In the genomic region with DNA sequence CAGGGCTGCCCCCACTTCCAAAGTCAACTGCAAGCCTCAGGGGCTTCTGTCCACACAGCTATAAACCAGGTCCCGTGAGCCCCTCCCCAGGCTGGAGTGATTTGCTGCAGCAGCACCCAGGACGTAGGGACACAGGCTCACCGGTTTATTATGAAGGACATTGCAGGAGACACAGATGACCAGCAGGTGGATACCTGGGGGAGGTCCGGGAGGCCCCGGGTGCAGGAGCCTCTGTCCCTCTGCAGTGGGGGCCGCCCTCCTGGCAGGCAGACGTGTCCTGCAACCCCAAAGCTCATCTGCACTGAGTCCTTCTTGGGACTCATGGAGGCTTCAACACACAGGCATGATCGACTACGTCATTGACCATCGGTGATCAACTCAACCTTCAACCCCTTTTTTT, we compare ENCODE assay signal across 18 cellular contexts. TPM values are rescaled to one million over a fixed set of nuclear protein-coding genes. Genes with fewer than 3 reads are reported as not detected.
A peak's percentile ranks its signal among the peaks of the same experiment; 100 is the strongest.
DNase-seq lines count a peak whose midpoint lies in the region; ATAC-seq, FAIRE-seq and TF ChIP-seq lines count a peak whose summit lies in the region.
"Had no signal": no experiment of that assay in that cellular context is flagged by ENCODE, and none has a peak within 500 bp of the region (broad histone marks: within the 10 kb centered on the region; RNA-seq: fewer than 3 reads in every experiment).

No MANE protein-coding gene starts in this region.

- H3K9me3 Mint-ChIP-seq in Calu3 (ENCODE audit: low read depth, unreplicated experiment) (no peaks in the 10 kb centered on the region), endodermal cell (no peaks in the 10 kb centered on the region)
- no peaks in the 10 kb centered on the region for H3K9me3 Mint-ChIP-seq in T-helper 2 cell treated with Interferon-gamma antibody and Interleukin-4, amounts not matched to agents 5 μg/mL and 100 μg/mL, for 36 hours
- H3K9me3 Mint-ChIP-seq: CD4-positive, CD25-positive, alpha-beta regulatory T cell; GM23338; IgD-negative memory B cell had no signal

- TF ChIP-seq CTCF in BE2C (IDR thresholded peaks at IDR 0.05; ENCODE audit: low read depth, low read length) (0 out of 2 replicates have a peak, but pooled peaks have one; percentile 3), Calu3 (IDR thresholded peaks at IDR 0.05; ENCODE audit: unreplicated experiment) (peak; percentile 42), Loucy (conservative IDR thresholded peaks at IDR 0.05; ENCODE audit: low read length) (0 out of 2 replicates have a peak, but pooled peaks have one; percentile 14), endodermal cell (conservative IDR thresholded peaks at IDR 0.05) (peak; percentile 46)

- no peak overlapping the region for H3K4me2 ChIP-seq in Loucy (ENCODE audit: low read depth, low read length, poor library complexity, severe bottlenecking)
- H3K4me2 ChIP-seq: GM23338, KMS-11 had no signal

- H2AFZ ChIP-seq in Loucy (ENCODE audit: low read length): no peak overlapping the region
- H2AFZ ChIP-seq: GM23338 had no signal

- CTCF ChIA-PET in Calu3 (lab: Charles Lee): interaction anchor here (0.6 to 1.0 kb wide), 5 partner anchors 11 to 194 kb away, joined by 3 to 5 read pairs (median 4); no protein-coding TSS in a partner anchor

- TF ChIP-seq POLR2A in GM12891 (IDR thresholded peaks at IDR 0.05; ENCODE audit: low read depth, low read length): no peak

- no peaks in the 10 kb centered on the region for H4K20me1 ChIP-seq in Loucy (ENCODE audit: insufficient read depth, low read length, poor library complexity, severe bottlenecking)

- H3K27me3 ChIP-seq in BE2C: no peaks in the 10 kb centered on the region
- no peaks in the 10 kb centered on the region for H3K27me3 ChIP-seq in Loucy (ENCODE audit: insufficient read depth, low read length, poor library complexity, severe bottlenecking)
- H3K27me3 ChIP-seq in endodermal cell (ENCODE audit: control insufficient read depth, insufficient read depth, low read length, poor library complexity, severe bottlenecking): no peaks in the 10 kb centered on the region

- no peaks in the 10 kb centered on the region for H3K9me2 ChIP-seq in Loucy (replicated peaks; ENCODE audit: low read depth, low read length)

- DNase-seq in BE2C: no peak
- DNase-seq in Calu3: peak; percentile 31
- no peak for DNase-seq in endodermal cell
- DNase-seq in GM12891 (ENCODE audit: insufficient read length, low spot score): no peak
- DNase-seq in GM19238 (ENCODE audit: insufficient read length, low spot score): no peak
- no peak for DNase-seq in T-helper 2 cell treated with Interferon-gamma antibody and Interleukin-4, amounts not matched to agents 5 μg/mL and 100 μg/mL, for 36 hours (ENCODE audit: low spot score)
- DNase-seq: CD4-positive, CD25-positive, alpha-beta regulatory T cell; DMS79; H7 had no signal

- no peaks in the 10 kb centered on the region for H3K4me1 Mint-ChIP-seq in Calu3 (ENCODE audit: low read depth, unreplicated experiment)
- H3K4me1 Mint-ChIP-seq in endodermal cell: peaks cover 2% of the 10 kb centered on the region
- H3K4me1 Mint-ChIP-seq in T-helper 2 cell treated with Interferon-gamma antibody and Interleukin-4, amounts not matched to agents 5 μg/mL and 100 μg/mL, for 36 hours (ENCODE audit: low read depth): peaks cover 6% of the 10 kb centered on the region
- H3K4me1 Mint-ChIP-seq: CD4-positive, CD25-positive, alpha-beta regulatory T cell had no signal

- H3K4me3 Mint-ChIP-seq in Calu3 (ENCODE audit: low read depth, unreplicated experiment) (no peak overlapping the region), endodermal cell (no peak overlapping the region)
- no peak overlapping the region for H3K4me3 Mint-ChIP-seq in T-helper 2 cell treated with Interferon-gamma antibody and Interleukin-4, amounts not matched to agents 5 μg/mL and 100 μg/mL, for 36 hours
- H3K4me3 Mint-ChIP-seq: CD4-positive, CD25-positive, alpha-beta regulatory T cell; GM23338; IgD-negative memory B cell had no signal

- no peaks in the 10 kb centered on the region for H3K79me2 ChIP-seq in Loucy (ENCODE audit: insufficient read depth, low read length)

- no peaks in the 10 kb centered on the region for H3K36me3 ChIP-seq in BE2C
- H3K36me3 ChIP-seq in Loucy (ENCODE audit: insufficient read depth, low read length): no peaks in the 10 kb centered on the region
- no peaks in the 10 kb centered on the region for H3K36me3 ChIP-seq in endodermal cell (ENCODE audit: control insufficient read depth, insufficient read depth, low read length)

- no peaks in the 10 kb centered on the region for H3F3A ChIP-seq in Loucy (ENCODE audit: low read depth)

- intact Hi-C loops in Calu3 (cut with micrococcal nuclease; ENCODE audit: unreplicated experiment): no loop called here

- FAIRE-seq in GM12891 (lab: Jason Lieb, UNC): no peak
- FAIRE-seq: A204.1, GM12878 had no signal

- no peaks in the 10 kb centered on the region for H3K36me3 Mint-ChIP-seq in Calu3 (ENCODE audit: insufficient read depth, unreplicated experiment)
- H3K36me3 Mint-ChIP-seq in endodermal cell (ENCODE audit: low read depth): no peaks in the 10 kb centered on the region
- H3K36me3 Mint-ChIP-seq in T-helper 2 cell treated with Interferon-gamma antibody and Interleukin-4, amounts not matched to agents 5 μg/mL and 100 μg/mL, for 36 hours (ENCODE audit: low read depth): no peaks in the 10 kb centered on the region
- H3K36me3 Mint-ChIP-seq: CD4-positive, CD25-positive, alpha-beta regulatory T cell had no signal

- H3K4me3 ChIP-seq in BE2C (ENCODE audit: low read depth, low read length): no peak overlapping the region
- H3K4me3 ChIP-seq in Loucy (ENCODE audit: low read length, poor library complexity, severe bottlenecking): no peak overlapping the region
- H3K4me3 ChIP-seq in endodermal cell (ENCODE audit: low read length): no peak overlapping the region
- H3K4me3 ChIP-seq: GM12878, GM23338 had no signal

- no peak overlapping the region for H3K9ac ChIP-seq in Loucy (ENCODE audit: low read depth, low read length, poor library complexity, severe bottlenecking)
- no peak overlapping the region for H3K9ac ChIP-seq in endodermal cell (ENCODE audit: extremely low read depth, low read length, poor library complexity, severe bottlenecking)
- H3K9ac ChIP-seq: KMS-11 had no signal

- no peak overlapping the region for H3K27ac Mint-ChIP-seq in Calu3 (ENCODE audit: unreplicated experiment)
- no peak overlapping the region for H3K27ac Mint-ChIP-seq in endodermal cell
- no peak overlapping the region for H3K27ac Mint-ChIP-seq in T-helper 2 cell treated with Interferon-gamma antibody and Interleukin-4, amounts not matched to agents 5 μg/mL and 100 μg/mL, for 36 hours
- H3K27ac Mint-ChIP-seq: CD4-positive, CD25-positive, alpha-beta regulatory T cell; GM23338 had no signal

- H3K9me3 ChIP-seq in BE2C: no peaks in the 10 kb centered on the region
- H3K9me3 ChIP-seq in Loucy (ENCODE audit: insufficient read depth, low read depth, low read length): no peaks in the 10 kb centered on the region
- H3K9me3 ChIP-seq in endodermal cell (ENCODE audit: control insufficient read depth, low read length): no peaks in the 10 kb centered on the region

- BruUV-seq in Calu3 (replicated peaks; lab: Mats Ljungman, UMichigan): no TSS peak

- 86 to 88% methylated on average over 8 to 10 of the region's 10 CpGs for WGBS in endodermal cell (ENCODE audit: insufficient coverage in 1 of 2, insufficient read length in 1 of 2), 2 experiments

- no peak for ATAC-seq in HG03442 (IDR thresholded peaks at IDR 0.05; ENCODE audit: unreplicated experiment)
- ATAC-seq: GM12878, GM23338 had no signal

- H3K27me3 Mint-ChIP-seq in Calu3 (ENCODE audit: unreplicated experiment) (peaks cover 95% of the 10 kb centered on the region), endodermal cell (ENCODE audit: insufficient read depth) (no peaks in the 10 kb centered on the region)
- peaks cover 13% of the 10 kb centered on the region for H3K27me3 Mint-ChIP-seq in T-helper 2 cell treated with Interferon-gamma antibody and Interleukin-4, amounts not matched to agents 5 μg/mL and 100 μg/mL, for 36 hours (ENCODE audit: low read depth)

- H3K27ac ChIP-seq in endodermal cell (ENCODE audit: low read depth, low read length): no peak overlapping the region
- H3K27ac ChIP-seq: HL-60, KMS-11 had no signal

- H3K4me1 ChIP-seq in BE2C (peaks cover 4% of the 10 kb centered on the region; the same call in 1 of the 2 replicates), Loucy (ENCODE audit: insufficient read depth, low read length, poor library complexity, severe bottlenecking) (no peaks in the 10 kb centered on the region), endodermal cell (ENCODE audit: control insufficient read depth, insufficient read depth, low read length) (no peaks in the 10 kb centered on the region)

TF ChIP-seq in GM12891, 5 proteins besides CTCF, POLR2A, EP300 and RAD21:
- TF ChIP-seq TAF1 (IDR thresholded peaks at IDR 0.05; ENCODE audit: low read depth, low read length): no peak
- no peak for TF ChIP-seq POLR2AphosphoS5 (IDR thresholded peaks at IDR 0.05; ENCODE audit: low read depth, low read length)
- TF ChIP-seq PAX5 (IDR thresholded peaks at IDR 0.05; ENCODE audit: insufficient read depth, low read length, severe bottlenecking): no peak
- no peak for TF ChIP-seq POU2F2 (IDR thresholded peaks at IDR 0.05; ENCODE audit: low read depth, low read length)
- TF ChIP-seq SPI1 (IDR thresholded peaks at IDR 0.05; ENCODE audit: low read depth, low read length): no peak

RNA-seq across cellular contexts. Expression of gene NTSR1, which starts 14.5 kb away (rescaled TPM):
- polyA plus RNA-seq in BE2C (2012; ENCODE audit: insufficient read depth, insufficient read length, low read depth): 0.22 TPM
- total RNA-seq in Calu3 (2022) (not detected in 2 replicates), endodermal cell (under 1 TPM; 0.11 to 0.62 TPM)
- 2.0 TPM for polyA plus RNA-seq in endodermal cell (2013, experiment 1 of 2)
- polyA plus RNA-seq in endodermal cell (2013, experiment 2 of 2): 1.4 TPM
- polyA plus RNA-seq in GM12891 (2012; ENCODE audit: low read depth, missing spikeins): not detected
- total RNA-seq: G401, GM12878 had no signal
- polyA plus RNA-seq: GM12878, IgD-negative memory B cell had no signal

RNA-seq across cellular contexts. Expression of gene SLCO4A1, which starts 51.8 kb away (rescaled TPM):
- 15.3 TPM for polyA plus RNA-seq in BE2C (2012; ENCODE audit: insufficient read depth, insufficient read length, low read depth)
- 51.9 and 63.9 TPM in 2 replicates for total RNA-seq in Calu3 (2022)
- 1 to 10 TPM; 2.9 to 5.0 TPM for total RNA-seq in endodermal cell
- polyA plus RNA-seq in endodermal cell (2013, experiment 1 of 2): 2.0 TPM
- 1.7 TPM for polyA plus RNA-seq in endodermal cell (2013, experiment 2 of 2)
- 11.7 TPM for polyA plus RNA-seq in GM12891 (2012; ENCODE audit: low read depth, missing spikeins)
